ENCODE assay signal across 3 cellular contexts in genomic region chr22:43491737-43492136, GRCh38.
TF ChIP-seq lines count a peak whose summit lies in the region.

No MANE protein-coding gene starts in this region.

TF ChIP-seq in HepG2, 621 proteins besides CTCF, POLR2A, EP300 and RAD21:
- TF ChIP-seq GABPA (IDR thresholded peaks at IDR 0.05; ENCODE audit: low read depth, low read length), result no peak
- TF ChIP-seq GABPA (CRISPR knock-in tag; IDR thresholded peaks at IDR 0.05; ENCODE audit: low read depth), result no peak
- 0 out of 2 replicates have a peak, but pooled peaks have one; percentile 29 for TF ChIP-seq IKZF1 (IDR thresholded peaks at IDR 0.05)
- TF ChIP-seq CREB1 (IDR thresholded peaks at IDR 0.05), result peak; percentile 34; the same call in 1 of the 2 replicates
- TF ChIP-seq CREB1 (CRISPR knock-in tag; IDR thresholded peaks at IDR 0.05), result no peak
TF ChIP-seq in HepG2: peak in this region for 2.

TF ChIP-seq in HEK293, 187 proteins besides CTCF, POLR2A, EP300 and RAD21:
- TF ChIP-seq ZBTB6 (tag by site-specific recombination; IDR thresholded peaks at IDR 0.05) (peak; percentile 96), ZNF600 (tag by site-specific recombination; IDR thresholded peaks at IDR 0.05) (no peak), EGR2 (tag by site-specific recombination; IDR thresholded peaks at IDR 0.05; ENCODE audit: low read depth) (peak; percentile 56; the same call in 1 of the 2 replicates)

TF ChIP-seq in H1, 55 proteins besides CTCF, POLR2A, EP300 and RAD21:
- TF ChIP-seq CHD7 (IDR thresholded peaks at IDR 0.05; ENCODE audit: insufficient replicate concordance, low read length), result no peak
- no peak for TF ChIP-seq MAFK (IDR thresholded peaks at IDR 0.05; ENCODE audit: low read depth, low read length)
- TF ChIP-seq JUND (IDR thresholded peaks at IDR 0.05; ENCODE audit: low read length), result no peak
- TF ChIP-seq SIRT6 (IDR thresholded peaks at IDR 0.05; ENCODE audit: low read length), result no peak
TF ChIP-seq in H1: peak in this region for 0.
